Comparison of ENCODE assay signal across 26 cellular contexts in genomic region chr12:60836651-60837050, GRCh38.
"Had no signal": no experiment of that assay in that cellular context is flagged by ENCODE, and none has a peak within 500 bp of the region (broad histone marks: within the 10 kb centered on the region; RNA-seq: fewer than 3 reads in every experiment).

No MANE protein-coding gene starts in this region.

- DNase-seq: activated effector memory CD4-positive, alpha-beta T cell treated with anti-CD3 and anti-CD28 coated beads, Interleukin-2, amount 50 U/mL, for 16 hours; activated effector memory CD4-positive, alpha-beta T cell treated with Interleukin-2 at 50 U/mL for 16 hours; activated gamma-delta T cell; activated gamma-delta T cell treated with Interleukin-2 at 50 U/mL for 16 hours; activated naive CD4-positive, alpha-beta T cell; activated naive CD4-positive, alpha-beta T cell treated with anti-CD3 and anti-CD28 coated beads for 36 hours; activated naive CD4-positive, alpha-beta T cell treated with anti-CD3 and anti-CD28 coated beads, Interleukin-2, amount 10 ng/mL, durations not matched to agents 7 days and 5 days; activated naive CD4-positive, alpha-beta T cell treated with anti-CD3 and anti-CD28 coated beads, Interleukin-2, amount 50 U/mL, for 16 hours; activated naive CD4-positive, alpha-beta T cell treated with Interleukin-2 at 50 U/mL for 16 hours; activated naive CD8-positive, alpha-beta T cell treated with anti-CD3 and anti-CD28 coated beads for 36 hours; activated naive CD8-positive, alpha-beta T cell treated with anti-CD3 and anti-CD28 coated beads, Interleukin-2, amount 10 ng/mL, durations not matched to agents 7 days and 5 days; activated naive CD8-positive, alpha-beta T cell treated with anti-CD3 and anti-CD28 coated beads, Interleukin-2, amount 50 U/mL, for 24 hours; activated T-cell treated with anti-CD3 and anti-CD28 coated beads, Interleukin-2, amount 50 U/mL, for 24 hours; activated T-cell treated with anti-CD3 and anti-CD28 coated beads, Interleukin-2, amount 50 U/mL, for 4 hours; activated T-cell treated with anti-CD3 and anti-CD28 coated beads, Interleukin-2, amount 50 U/mL, for 48 hours; activated T-cell treated with anti-CD3 and anti-CD28 coated beads, Interleukin-2, amount 50 U/mL, for 72 hours; adrenal gland; amniotic stem cell; amygdala; anterior cingulate cortex; aorta; body of pancreas; brain microvascular endothelial cell; caudate nucleus; central memory CD4-positive, alpha-beta T cell; cerebellar nuclear complex had no signal
